Comparison of ENCODE assay signal across 8 cellular contexts in genomic region chr1:241531195-241532172, GRCh38. TPM values are rescaled to one million over a fixed set of nuclear protein-coding genes. Genes with fewer than 3 reads are reported as not detected.
DNase-seq lines count a peak whose midpoint lies in the region; ATAC-seq, FAIRE-seq and TF ChIP-seq lines count a peak whose summit lies in the region.

No MANE protein-coding gene starts in this region.

- peak overlapping the region; percentile 92 for H3K27ac Mint-ChIP-seq in activated naive CD4-positive, alpha-beta T cell treated with anti-CD3 and anti-CD28 coated beads for 36 hours

- no peaks in the 10 kb centered on the region for H3K9me3 ChIP-seq in HEK293 (ENCODE audit: control insufficient read depth, insufficient read depth, low read depth, low read length)
- no peaks in the 10 kb centered on the region for H3K9me3 ChIP-seq in stomach smooth muscle (ENCODE audit: control insufficient read depth in 2 of 2, low read length in 2 of 2)

- H3K9me3 Mint-ChIP-seq in activated naive CD4-positive, alpha-beta T cell treated with anti-CD3 and anti-CD28 coated beads for 36 hours = no peaks in the 10 kb centered on the region

- H3K36me3 Mint-ChIP-seq in activated naive CD4-positive, alpha-beta T cell treated with anti-CD3 and anti-CD28 coated beads for 36 hours (ENCODE audit: low read depth) = no peaks in the 10 kb centered on the region

- CTCF ChIA-PET in activated naive CD4-positive, alpha-beta T cell treated with anti-CD3 and anti-CD28 coated beads for 36 hours (lab: Charles Lee) = interaction anchor here (0.6 to 1.5 kb wide), 9 partner anchors 20 to 467 kb away, joined by 3 to 6 read pairs (median 3); partner anchors contain the start of gene MAP1LC3C
- CTCF ChIA-PET in HEK293 (lab: Yijun Ruan, JAX) = interaction anchor here (0.7 kb wide), 2 partner anchors 81 to 748 kb away, joined by 4 to 6 read pairs; no protein-coding TSS in a partner anchor

- no peak for FAIRE-seq in bronchial epithelial cell (lab: Jason Lieb, UNC)

- intact Hi-C loops in activated naive CD4-positive, alpha-beta T cell treated with anti-CD3 and anti-CD28 coated beads for 36 hours (cut with micrococcal nuclease) = loop anchor here (1.0 to 5.0 kb wide), 12 partner anchors 12 to 926 kb away; partner anchors contain the start of gene FH
- intact Hi-C loops in left colon (cut with DNase I, micrococcal nuclease) = no loop called here

- no peak for DNase-seq in activated naive CD4-positive, alpha-beta T cell treated with anti-CD3 and anti-CD28 coated beads for 36 hours
- no peak for DNase-seq in activated naive CD4-positive, alpha-beta T cell treated with Interleukin-2 at 50 U/mL for 16 hours
- DNase-seq in LHCN-M2 (ENCODE audit: low read depth) = peak; percentile 73
- DNase-seq in OCI-M1 (lab: John Stamatoyannopoulos, UW) = peak; percentile 97
- peak; percentile 79 for DNase-seq in bronchial epithelial cell (ENCODE audit: low read depth)
- DNase-seq in left colon = no peak

- H3K27ac ChIP-seq in HEK293 (ENCODE audit: extremely low read depth, low read depth, low read length) = no peak overlapping the region
- no peak overlapping the region for H3K27ac ChIP-seq in stomach smooth muscle (ENCODE audit: low read length)

- POLR2A ChIA-PET in HEK293 (lab: Yijun Ruan, JAX) = no interaction called here

- H3K27me3 Mint-ChIP-seq in activated naive CD4-positive, alpha-beta T cell treated with anti-CD3 and anti-CD28 coated beads for 36 hours (ENCODE audit: low read depth) = no peaks in the 10 kb centered on the region

- H3K4me3 ChIP-seq in HEK293 (ENCODE audit: low read depth, low read length) (no peak overlapping the region), bronchial epithelial cell (ENCODE audit: low read depth, low read length) (peak overlapping the region; percentile 35), stomach smooth muscle (ENCODE audit: low read length in 2 of 2) (peak overlapping the region; percentile 10 to 52)

- H3K4me1 ChIP-seq in HEK293 (ENCODE audit: control insufficient read depth, insufficient read depth, low read length) (no peaks in the 10 kb centered on the region), stomach smooth muscle (ENCODE audit: control insufficient read depth, insufficient read depth, low read length) (no peaks in the 10 kb centered on the region)

- TF ChIP-seq CTCF in HEK293 (tag by site-specific recombination; IDR thresholded peaks at IDR 0.05) = no peak; the same call in 1 of the 2 replicates
- TF ChIP-seq CTCF in bronchial epithelial cell (IDR thresholded peaks at IDR 0.05; ENCODE audit: insufficient read depth, low read length, severe bottlenecking) = peak; percentile 13

- peaks cover 15% of the 10 kb centered on the region for H3K4me1 Mint-ChIP-seq in activated naive CD4-positive, alpha-beta T cell treated with anti-CD3 and anti-CD28 coated beads for 36 hours (ENCODE audit: low read depth)

- H3K9ac ChIP-seq in stomach smooth muscle (ENCODE audit: low read length in 2 of 2) = no peak overlapping the region

- peak overlapping the region; percentile 85 for H3K4me3 Mint-ChIP-seq in activated naive CD4-positive, alpha-beta T cell treated with anti-CD3 and anti-CD28 coated beads for 36 hours

- H3K36me3 ChIP-seq in HEK293 (ENCODE audit: control insufficient read depth in 2 of 2, insufficient read depth in 1 of 2, low read length in 2 of 2) = no peaks in the 10 kb centered on the region
- no peaks in the 10 kb centered on the region for H3K36me3 ChIP-seq in bronchial epithelial cell (ENCODE audit: control insufficient read depth, insufficient read depth, low read length)
- H3K36me3 ChIP-seq in stomach smooth muscle (ENCODE audit: control insufficient read depth in 2 of 2, insufficient read depth in 2 of 2, low read length in 2 of 2) = no peaks in the 10 kb centered on the region

- ATAC-seq in left colon = peak; percentile 88

- H3K27me3 ChIP-seq in bronchial epithelial cell (ENCODE audit: control insufficient read depth, insufficient read depth, low read length) (no peaks in the 10 kb centered on the region), stomach smooth muscle (ENCODE audit: control insufficient read depth in 1 of 2, insufficient read depth in 2 of 2, low read length in 2 of 2) (peaks cover 0 to 4% of the 10 kb centered on the region in 2 donors)

TF ChIP-seq in HEK293, 187 proteins besides CTCF, POLR2A, EP300 and RAD21 (continues in another document):
- TF ChIP-seq ZNF362 (tag by site-specific recombination; IDR thresholded peaks at IDR 0.05) (peak; percentile 55; the same call in 1 of the 2 replicates), PRDM1 (tag by site-specific recombination; IDR thresholded peaks at IDR 0.05) (peak; percentile 64), HOXD13 (CRISPR knock-in tag; IDR thresholded peaks at IDR 0.05; ENCODE audit: borderline replicate concordance) (no peak), PATZ1 (tag by site-specific recombination; IDR thresholded peaks at IDR 0.05) (no peak), ZBTB48 (tag by site-specific recombination; IDR thresholded peaks at IDR 0.05) (no peak), KLF1 (tag by site-specific recombination; IDR thresholded peaks at IDR 0.05) (no peak), ZBTB44 (tag by site-specific recombination; IDR thresholded peaks at IDR 0.05) (no peak), ZBTB17 (tag by site-specific recombination; IDR thresholded peaks at IDR 0.05) (0 out of 2 replicates have a peak, but pooled peaks have one; percentile 13), ZNF596 (tag by site-specific recombination; IDR thresholded peaks at IDR 0.05) (0 out of 2 replicates have a peak, but pooled peaks have one; percentile 17), ZNF398 (tag by site-specific recombination; IDR thresholded peaks at IDR 0.05) (no peak), ZBTB7A (tag by site-specific recombination; IDR thresholded peaks at IDR 0.05; ENCODE audit: low read depth) (no peak), ZNF239 (tag by site-specific recombination; IDR thresholded peaks at IDR 0.05) (no peak), MYNN (tag by site-specific recombination; IDR thresholded peaks at IDR 0.05; ENCODE audit: borderline replicate concordance) (no peak), ZNF140 (tag by site-specific recombination; IDR thresholded peaks at IDR 0.05) (no peak)

RNA-seq across cellular contexts. Expression of gene KMO, which starts 0.7 kb away (rescaled TPM):
- not detected for total RNA-seq in activated naive CD4-positive, alpha-beta T cell treated with anti-CD3 and anti-CD28 coated beads for 36 hours
- total RNA-seq in LHCN-M2 (2014; rRNA removed) (under 0.01 TPM in 1 of 2 replicates, not detected in the other), bronchial epithelial cell (not detected in 2 replicates), left colon (under 1 TPM; 0.21 to 0.78 TPM)
- polyA plus RNA-seq in LHCN-M2 (2012) = not detected

RNA-seq across cellular contexts. Expression of gene FH, which starts 11.9 kb away (rescaled TPM):
- total RNA-seq in activated naive CD4-positive, alpha-beta T cell treated with anti-CD3 and anti-CD28 coated beads for 36 hours = 10 to 100 TPM; 91.6 to 95.4 TPM
- total RNA-seq in LHCN-M2 (2014; rRNA removed) (84.4 and 96.6 TPM in 2 replicates), bronchial epithelial cell (33.7 and 41.1 TPM in 2 replicates), left colon (100 to 1,000 TPM; 103 to 119 TPM)
- polyA plus RNA-seq in LHCN-M2 (2012) = 62.2 TPM

Comparison
In these comparisons a context has a peak if more than half of its experiments do, and no peak if none do; other contexts are left out.
1. DNase-seq: peak in LHCN-M2 (single experiment), OCI-M1 (single experiment) and bronchial epithelial cell (single experiment); none in activated naive CD4-positive, alpha-beta T cell treated with anti-CD3 and anti-CD28 coated beads for 36 hours (single experiment), activated naive CD4-positive, alpha-beta T cell treated with Interleukin-2 at 50 U/mL for 16 hours (single experiment) and left colon (0 of 2).